Comparison of ENCODE assay signal across 14 cellular contexts in the genomic region with DNA sequence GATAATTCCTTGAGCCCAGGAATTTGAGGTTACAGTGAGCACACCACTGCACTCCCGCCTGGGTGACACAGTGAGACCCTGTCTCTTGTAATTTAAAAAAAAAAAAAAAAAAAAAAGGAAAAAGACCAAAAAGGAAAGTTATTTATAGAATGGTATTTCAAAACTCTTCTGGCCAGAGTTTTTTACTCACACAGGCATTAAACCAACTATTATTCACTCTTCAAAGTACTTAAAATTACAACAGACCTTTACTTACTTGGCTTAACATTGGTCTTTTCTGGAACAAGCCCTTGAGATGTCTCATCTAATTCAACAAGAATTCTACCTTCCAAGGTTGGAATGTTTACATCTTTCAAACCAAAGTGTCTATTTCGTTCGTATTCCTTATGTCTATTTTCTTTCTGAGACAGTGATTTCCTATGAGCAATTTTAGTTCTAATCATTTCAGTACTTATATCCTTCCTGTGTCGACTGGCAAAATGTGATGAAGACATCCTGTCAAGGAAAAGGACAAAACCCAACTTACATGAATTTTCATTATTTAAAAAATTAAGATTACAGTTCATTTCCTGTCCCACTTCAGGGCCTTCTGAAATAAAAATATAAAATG. TPM values are rescaled to one million over a fixed set of nuclear protein-coding genes. Genes with fewer than 3 reads are reported as not detected.
DNase-seq lines count a peak whose midpoint lies in the region; ATAC-seq, FAIRE-seq and TF ChIP-seq lines count a peak whose summit lies in the region.
"Had no signal": no experiment of that assay in that cellular context is flagged by ENCODE, and none has a peak within 500 bp of the region (broad histone marks: within the 10 kb centered on the region; RNA-seq: fewer than 3 reads in every experiment).

No MANE protein-coding gene starts in this region.

- intact Hi-C loops in posterior cingulate gyrus (cut with DNase I) (no loop called here), HepG2 (cut with micrococcal nuclease; ENCODE audit: unreplicated experiment) (no loop called here)

- no TSS peak for BruUV-seq in HepG2 (replicated peaks; lab: Mats Ljungman, UMichigan)

- POLR2A ChIA-PET in HepG2 (lab: Yijun Ruan, JAX), result no interaction called here

- H3K79me2 ChIP-seq in HepG2 (ENCODE audit: insufficient read depth, low read length), result peaks cover 39% of the 10 kb centered on the region

- H3K4me2 ChIP-seq in HepG2 (ENCODE audit: low read depth, low read length), result no peak overlapping the region

- no peak overlapping the region for H2AFZ ChIP-seq in HepG2 (ENCODE audit: low read length)

- WGBS in HepG2 (ENCODE audit: low lambda C conversion rate), result 98% methylated on average over 4 of the region's 4 CpGs

- no peak for TF ChIP-seq RAD21 in HepG2 (CRISPR knock-in tag; IDR thresholded peaks at IDR 0.05)

- no peak for TF ChIP-seq CTCF in AG10803 (conservative IDR thresholded peaks at IDR 0.05; ENCODE audit: low read length)
- TF ChIP-seq CTCF in fibroblast of the aortic adventitia (IDR thresholded peaks at IDR 0.05; ENCODE audit: insufficient read depth, low read length), result no peak
- TF ChIP-seq CTCF in HepG2 (CRISPR knock-in tag; IDR thresholded peaks at IDR 0.05), result no peak

- no peak for ATAC-seq in HepG2

- TF ChIP-seq EP300 in HepG2 (IDR thresholded peaks at IDR 0.05; ENCODE audit: low read depth in 2 of 2, low read length in 2 of 2), result no peak
- TF ChIP-seq EP300 in HepG2 (CRISPR knock-in tag; IDR thresholded peaks at IDR 0.05; ENCODE audit: borderline replicate concordance), result no peak

- in situ Hi-C loops in HAP-1 (cut with MboI; ENCODE audit: low sequenced_read_pairs), result no loop called here
- in situ Hi-C loops in HepG2 (cut with HindIII; ENCODE audit: extremely low pct_ligation_motif_present, low pct_unique_long_range_greater_than_20kb), result no loop called here

- no peaks in the 10 kb centered on the region for H4K20me1 ChIP-seq in HepG2 (ENCODE audit: insufficient read depth, low read length)

- no peaks in the 10 kb centered on the region for H3K27me3 ChIP-seq in HAP-1 (ENCODE audit: low read depth)
- no peaks in the 10 kb centered on the region; a peak in 1 of 5 replicates for H3K27me3 ChIP-seq in HepG2 (ENCODE audit: control insufficient read depth in 1 of 2, insufficient read depth in 2 of 2, low read length in 2 of 2)
- H3K27me3 ChIP-seq: colonic mucosa, ovary, testis had no signal

- H3K27ac ChIP-seq in SK-N-MC, result no peak overlapping the region
- H3K27ac ChIP-seq in HepG2 (ENCODE audit: extremely low read length, insufficient read depth, low read length), result no peak overlapping the region
- H3K27ac ChIP-seq: colonic mucosa, ovary, testis had no signal

- TF ChIP-seq POLR2A in HepG2 (IDR thresholded peaks at IDR 0.05; ENCODE audit: insufficient read depth in 1 of 2, low read depth in 2 of 2, low read length in 2 of 2), result no peak

- peaks cover 56% of the 10 kb centered on the region for H3K36me3 ChIP-seq in SK-N-MC (ENCODE audit: insufficient read depth, low read length)
- peaks cover 24% of the 10 kb centered on the region for H3K36me3 ChIP-seq in HAP-1 (replicated peaks)
- H3K36me3 ChIP-seq in HepG2 (replicated peaks in 1 of 2; ENCODE audit: control insufficient read depth in 1 of 2, insufficient read depth in 2 of 2, low read length in 2 of 2), result 0 out of 5 replicates have a peak, but pooled peaks cover 0 to 14% of the 10 kb centered on the region in 2 experiments
- H3K36me3 ChIP-seq: colonic mucosa, ovary had no signal

- H3K4me3 ChIP-seq in AG10803 (ENCODE audit: low read length), result no peak overlapping the region
- H3K4me3 ChIP-seq in SK-N-MC, result peak overlapping the region; percentile 99
- no peak overlapping the region for H3K4me3 ChIP-seq in fibroblast of the aortic adventitia (ENCODE audit: low read depth, low read length)
- no peak overlapping the region for H3K4me3 ChIP-seq in HAP-1
- H3K4me3 ChIP-seq in HepG2 (replicated peaks in 1 of 3; ENCODE audit: insufficient read depth in 1 of 3, low read depth in 2 of 3, low read length in 3 of 3), result no peak overlapping the region
- H3K4me3 ChIP-seq: colonic mucosa, ovary, testis had no signal

- no peak for FAIRE-seq in HepG2 (lab: Jason Lieb, UNC)

- H3K9ac ChIP-seq in SK-N-MC (ENCODE audit: insufficient read length) (peak overlapping the region; percentile 8), HepG2 (ENCODE audit: insufficient read depth, low read depth, low read length) (no peak overlapping the region)

- H3K9me3 ChIP-seq in SK-N-MC (ENCODE audit: low read depth, low read length) (no peaks in the 10 kb centered on the region), HAP-1 (no peaks in the 10 kb centered on the region), HepG2 (ENCODE audit: low read length) (no peaks in the 10 kb centered on the region)
- H3K9me3 ChIP-seq: colonic mucosa, ovary, testis had no signal

- CTCF ChIA-PET in HepG2 (lab: Yijun Ruan, JAX; ENCODE audit: low intra/inter-chr PET ratio, low total read pairs), result no interaction called here

- H3K4me1 ChIP-seq in HAP-1, result peaks cover 15% of the 10 kb centered on the region
- peaks cover 16% of the 10 kb centered on the region for H3K4me1 ChIP-seq in HepG2 (ENCODE audit: insufficient read depth, low read length)
- H3K4me1 ChIP-seq: colonic mucosa, testis had no signal

- DNase-seq in AG10803 (ENCODE audit: low read depth) (peak; percentile 59), EH (ENCODE audit: low read depth) (peak; percentile 56), SK-N-MC (ENCODE audit: low read depth, low spot score) (no peak), fibroblast of the aortic adventitia (ENCODE audit: low read depth) (peak; percentile 41), HAP-1 (ENCODE audit: low spot score in 2 of 2) (no peak), posterior cingulate gyrus (no peak), HepG2 (ENCODE audit: low spot score) (no peak)
- DNase-seq: activated CD8-positive, alpha-beta memory T cell treated with anti-CD3 and anti-CD28 coated beads, Interleukin-2, amount 50 U/mL, for 4 hours; colonic mucosa; NCI-H1436 treated with DMSO at 0.1 percent for 48 hours; NCI-H446; ovary; T1000; testis had no signal

TF ChIP-seq in HepG2, 621 proteins besides CTCF, POLR2A, EP300 and RAD21 (continues in another document):
- TF ChIP-seq ZNF652 (CRISPR knock-in tag; IDR thresholded peaks at IDR 0.05; ENCODE audit: borderline replicate concordance, low read depth), result no peak
- TF ChIP-seq ZNF510 (CRISPR knock-in tag; IDR thresholded peaks at IDR 0.05; ENCODE audit: low read depth), result no peak
- TF ChIP-seq MAFG (CRISPR knock-in tag; IDR thresholded peaks at IDR 0.05), result no peak
- no peak for TF ChIP-seq MBD4 (IDR thresholded peaks at IDR 0.05; ENCODE audit: borderline replicate concordance, low read length)
- TF ChIP-seq GATAD1 (CRISPR knock-in tag; IDR thresholded peaks at IDR 0.05), result no peak

RNA-seq across cellular contexts. Expression of a gene that starts 2.6 kb away (rescaled TPM):
- total RNA-seq in fibroblast of the aortic adventitia (ENCODE audit: low replicate concordance), result 0.49 and 23.8 TPM in 2 replicates
- 55.8 and 80.1 TPM in 2 replicates for total RNA-seq in HepG2 (2016; rRNA removed; fragmentation: Illumina TruSeq; extraction: Trizol)
- 6.7 and 8.3 TPM in 2 replicates for total RNA-seq in HepG2 (2016; cell fraction: cytosol; rRNA removed; fragmentation: Illumina TruSeq; extraction: Trizol; ENCODE audit: low read depth)
- 58.3 and 80.7 TPM in 2 replicates for total RNA-seq in HepG2 (2016; cell fraction: insoluble cytoplasmic fraction; rRNA removed; fragmentation: Illumina TruSeq; extraction: Trizol)
- 16.7 and 20.1 TPM in 2 replicates for total RNA-seq in HepG2 (2016; cell fraction: membrane; rRNA removed; fragmentation: Illumina TruSeq; extraction: Trizol)
- total RNA-seq in HepG2 (2016; cell fraction: nucleus; rRNA removed; fragmentation: Illumina TruSeq; extraction: Trizol), result 61.3 and 66.5 TPM in 2 replicates
- polyA plus RNA-seq in HepG2 (2011; rRNA removed), result 4.4 and 7.7 TPM in 2 replicates
- 2.3 and 2.7 TPM in 2 replicates for polyA plus RNA-seq in HepG2 (2011; cell fraction: cytosol; rRNA removed)
- 4.1 and 4.4 TPM in 2 replicates for polyA plus RNA-seq in HepG2 (2011; cell fraction: nucleus; rRNA removed)
- 5.2 and 15.0 TPM in 2 replicates for polyA plus RNA-seq in HepG2 (2012)
- polyA plus RNA-seq in HepG2 (2016; cell fraction: cytosol; fragmentation: Illumina TruSeq; extraction: Trizol; ENCODE audit: low read depth), result 2.3 and 3.0 TPM in 2 replicates
- 49.1 and 49.3 TPM in 2 replicates for polyA plus RNA-seq in HepG2 (2016; cell fraction: insoluble cytoplasmic fraction; fragmentation: Illumina TruSeq; extraction: Trizol; ENCODE audit: low read depth)
- polyA plus RNA-seq in HepG2 (2016; cell fraction: membrane; fragmentation: Illumina TruSeq; extraction: Trizol; ENCODE audit: low read depth), result 6.1 and 7.6 TPM in 2 replicates
- polyA plus RNA-seq in HepG2 (2016; cell fraction: nucleus; fragmentation: Illumina TruSeq; extraction: Trizol; ENCODE audit: insufficient read depth, low read depth), result 53.5 and 54.9 TPM in 2 replicates
- 1.9 and 10.0 TPM in 2 replicates for polyA minus RNA-seq in HepG2 (2011; rRNA and poly(A)+ RNA removed; ENCODE audit: low replicate concordance)
- polyA minus RNA-seq in HepG2 (2011; cell fraction: cytosol; rRNA and poly(A)+ RNA removed), result 5.5 and 9.6 TPM in 2 replicates
- polyA minus RNA-seq in HepG2 (2011; cell fraction: nucleus; rRNA and poly(A)+ RNA removed), result 20.6 and 24.6 TPM in 2 replicates

RNA-seq across cellular contexts. Expression of a gene that starts 59.7 kb away (rescaled TPM):
- total RNA-seq in fibroblast of the aortic adventitia (ENCODE audit: low replicate concordance), result 83.3 and 475 TPM in 2 replicates
- 5.0 and 6.3 TPM in 2 replicates for total RNA-seq in HepG2 (2016; rRNA removed; fragmentation: Illumina TruSeq; extraction: Trizol)
- 2.6 and 3.6 TPM in 2 replicates for total RNA-seq in HepG2 (2016; cell fraction: cytosol; rRNA removed; fragmentation: Illumina TruSeq; extraction: Trizol; ENCODE audit: low read depth)
- total RNA-seq in HepG2 (2016; cell fraction: insoluble cytoplasmic fraction; rRNA removed; fragmentation: Illumina TruSeq; extraction: Trizol), result 6.6 and 7.4 TPM in 2 replicates
- 2.7 and 2.8 TPM in 2 replicates for total RNA-seq in HepG2 (2016; cell fraction: membrane; rRNA removed; fragmentation: Illumina TruSeq; extraction: Trizol)
- total RNA-seq in HepG2 (2016; cell fraction: nucleus; rRNA removed; fragmentation: Illumina TruSeq; extraction: Trizol), result 2.9 TPM in 2 replicates
- polyA plus RNA-seq in HepG2 (2011; rRNA removed), result 92.2 and 97.4 TPM in 2 replicates
- 78.8 and 85.7 TPM in 2 replicates for polyA plus RNA-seq in HepG2 (2011; cell fraction: cytosol; rRNA removed)
- polyA plus RNA-seq in HepG2 (2011; cell fraction: nucleus; rRNA removed), result 48.6 and 48.9 TPM in 2 replicates
- polyA plus RNA-seq in HepG2 (2012), result 16.0 and 39.9 TPM in 2 replicates
- polyA plus RNA-seq in HepG2 (2016; cell fraction: cytosol; fragmentation: Illumina TruSeq; extraction: Trizol; ENCODE audit: low read depth), result 5.0 and 5.9 TPM in 2 replicates
- polyA plus RNA-seq in HepG2 (2016; cell fraction: insoluble cytoplasmic fraction; fragmentation: Illumina TruSeq; extraction: Trizol; ENCODE audit: low read depth), result 10.5 and 10.8 TPM in 2 replicates
- polyA plus RNA-seq in HepG2 (2016; cell fraction: membrane; fragmentation: Illumina TruSeq; extraction: Trizol; ENCODE audit: low read depth), result 3.3 TPM in 2 replicates
- polyA plus RNA-seq in HepG2 (2016; cell fraction: nucleus; fragmentation: Illumina TruSeq; extraction: Trizol; ENCODE audit: insufficient read depth, low read depth), result 6.0 and 6.6 TPM in 2 replicates
- 42.0 and 143 TPM in 2 replicates for polyA minus RNA-seq in HepG2 (2011; rRNA and poly(A)+ RNA removed; ENCODE audit: low replicate concordance)
- polyA minus RNA-seq in HepG2 (2011; cell fraction: cytosol; rRNA and poly(A)+ RNA removed), result 30.7 and 33.1 TPM in 2 replicates
- polyA minus RNA-seq in HepG2 (2011; cell fraction: nucleus; rRNA and poly(A)+ RNA removed), result 12.0 and 17.0 TPM in 2 replicates

Comparison
In these comparisons a context has a peak if more than half of its experiments do, and no peak if none do; other contexts are left out.
1. DNase-seq: peak in AG10803 (single experiment), EH (single experiment) and fibroblast of the aortic adventitia (single experiment); none in SK-N-MC (single experiment), HAP-1 (0 of 2), posterior cingulate gyrus (0 of 10) and HepG2 (single experiment).
2. RNA of a gene that starts 59.7 kb away (total RNA-seq): 83.3 to 475 TPM in fibroblast of the aortic adventitia; 2.6 to 7.4 TPM in HepG2; every median in the first group is over 10 times any median in the second.